Comparison of ENCODE assay signal across 22 cellular contexts in genomic region chr9:115758441-115758840, GRCh38.
"Had no signal": no experiment of that assay in that cellular context is flagged by ENCODE, and none has a peak within 500 bp of the region (broad histone marks: within the 10 kb centered on the region; RNA-seq: fewer than 3 reads in every experiment).

No MANE protein-coding gene starts in this region.

- DNase-seq: cortex of kidney; effector memory CD4-positive, alpha-beta T cell; foreskin keratinocyte; immature natural killer cell; kidney; left cardiac atrium; left ventricle myocardium inferior; lower lobe of right lung; naive B cell; posterior cingulate gyrus; sigmoid colon; stimulated activated CD4-positive, alpha-beta T cell treated with anti-CD3 and anti-CD28 coated beads, Interleukin-2, amount 100 ng/mL, for 48 hours; stimulated activated naive CD8-positive, alpha-beta T cell treated with anti-CD3 and anti-CD28 coated beads, Interleukin-15, Interleukin-2, amounts not matched to agents 100 U/mL and 50 U/mL, for 24 hours; thyroid gland; upper lobe of left lung; uterus had no signal

- H3K36me3 Mint-ChIP-seq: immature natural killer cell; memory B cell; naive B cell; stimulated activated effector memory CD8-positive, alpha-beta T cell treated with anti-CD3 and anti-CD28 coated beads, Interleukin-12 subunit alpha, Interleukin-12 subunit beta, amount 100 ng/mL, for 72 hours had no signal

- H3K4me1 Mint-ChIP-seq: immature natural killer cell; memory B cell; naive B cell; stimulated activated effector memory CD8-positive, alpha-beta T cell treated with anti-CD3 and anti-CD28 coated beads, Interleukin-12 subunit alpha, Interleukin-12 subunit beta, amount 100 ng/mL, for 72 hours had no signal

- H3K4me3 ChIP-seq: left ventricle myocardium inferior, lower lobe of right lung, right atrium auricular region, sigmoid colon, skin epidermis, suprapubic skin, thyroid gland, upper lobe of left lung, uterus had no signal

- H3K27me3 Mint-ChIP-seq: memory B cell, naive B cell had no signal

- H3K4me3 Mint-ChIP-seq: immature natural killer cell; memory B cell; stimulated activated effector memory CD8-positive, alpha-beta T cell treated with anti-CD3 and anti-CD28 coated beads, Interleukin-12 subunit alpha, Interleukin-12 subunit beta, amount 100 ng/mL, for 72 hours had no signal

- H3K4me1 ChIP-seq: foreskin keratinocyte, left ventricle myocardium inferior, lower lobe of right lung, right atrium auricular region, sigmoid colon, suprapubic skin, thyroid gland, upper lobe of left lung, uterus had no signal

- H3K27me3 ChIP-seq: foreskin keratinocyte, neutrophil, right atrium auricular region, sigmoid colon, suprapubic skin, thyroid gland, upper lobe of left lung, uterus had no signal

- H3K36me3 ChIP-seq: left ventricle myocardium inferior, lower lobe of right lung, neutrophil, right atrium auricular region, sigmoid colon, suprapubic skin, thyroid gland, upper lobe of left lung, uterus had no signal

- H3K9me3 ChIP-seq: left ventricle myocardium inferior, lower lobe of right lung, neutrophil, right atrium auricular region, sigmoid colon, suprapubic skin, thyroid gland, uterus had no signal

- H3K27ac Mint-ChIP-seq: immature natural killer cell; memory B cell; naive B cell; stimulated activated effector memory CD8-positive, alpha-beta T cell treated with anti-CD3 and anti-CD28 coated beads, Interleukin-12 subunit alpha, Interleukin-12 subunit beta, amount 100 ng/mL, for 72 hours had no signal

- H3K27ac ChIP-seq: foreskin keratinocyte, left ventricle myocardium inferior, lower lobe of right lung, neutrophil, right atrium auricular region, sigmoid colon, skin epidermis, suprapubic skin, thyroid gland, upper lobe of left lung, uterus had no signal
